ENCODE assay signal across 31 cellular contexts in the genomic region with DNA sequence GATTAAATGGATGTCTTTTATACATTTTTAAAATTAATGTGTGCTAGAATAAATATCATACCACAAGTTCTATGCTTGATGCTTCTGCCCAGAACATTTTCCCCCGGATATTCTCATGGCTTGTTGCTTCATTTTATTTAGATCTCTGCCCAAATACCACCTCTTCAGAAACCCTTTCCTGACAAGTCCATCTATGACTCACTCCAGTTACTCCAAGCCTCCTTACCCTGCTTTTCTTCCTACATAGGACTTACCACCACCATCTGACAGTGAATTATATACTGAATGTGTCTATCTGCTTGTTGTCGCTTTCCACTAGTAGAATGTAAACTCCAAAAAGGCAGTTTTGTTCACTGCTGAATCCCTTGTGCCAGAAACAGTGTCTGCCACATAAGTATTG. TPM values are rescaled to one million over a fixed set of nuclear protein-coding genes. Genes with fewer than 3 reads are reported as not detected.
A peak's percentile ranks its signal among the peaks of the same experiment; 100 is the strongest.
DNase-seq lines count a peak whose midpoint lies in the region; ATAC-seq, FAIRE-seq and TF ChIP-seq lines count a peak whose summit lies in the region.
"Had no signal": no experiment of that assay in that cellular context is flagged by ENCODE, and none has a peak within 500 bp of the region (broad histone marks: within the 10 kb centered on the region; RNA-seq: fewer than 3 reads in every experiment).

No MANE protein-coding gene starts in this region.

- no peak for ATAC-seq in GM19395 (IDR thresholded peaks at IDR 0.05; ENCODE audit: unreplicated experiment)
- ATAC-seq: activated naive CD4-positive, alpha-beta T cell treated with anti-CD3 and anti-CD28 coated beads, Interleukin-2, amount 50 U/mL, for 72 hours; naive thymus-derived CD8-positive, alpha-beta T cell had no signal

- no peak overlapping the region for H3K27ac ChIP-seq in astrocyte (ENCODE audit: low read depth, low read length)
- H3K27ac ChIP-seq in testis: no peak overlapping the region
- H3K27ac ChIP-seq: SJSA1, stomach, tibial nerve had no signal

- no peaks in the 10 kb centered on the region for H3K79me2 ChIP-seq in astrocyte (ENCODE audit: insufficient read depth, low read length)

- FAIRE-seq in astrocyte (lab: Jason Lieb, UNC): no peak
- FAIRE-seq: TTC549 had no signal

- H4K20me1 ChIP-seq in astrocyte (ENCODE audit: insufficient read depth, low read length): no peaks in the 10 kb centered on the region

- H3K36me3 ChIP-seq in astrocyte (ENCODE audit: insufficient read depth, low read length) (peaks cover 15% of the 10 kb centered on the region), testis (ENCODE audit: low read depth, missing control alignments) (no peaks in the 10 kb centered on the region)
- H3K36me3 ChIP-seq: BE2C, MG63 had no signal

- DNase-seq in AG09309 (ENCODE audit: low read depth) (peak; percentile 11), HFFc6 (no peak), astrocyte (ENCODE audit: low read depth) (peak; percentile 32), fibroblast of pulmonary artery (ENCODE audit: low read depth) (peak; percentile 36), KBM-7 (no peak), LoVo (ENCODE audit: low spot score) (no peak), testis (no peak)
- DNase-seq: activated CD4-positive, CD25-positive, alpha-beta regulatory T cell treated with anti-CD3 and anti-CD28 coated beads, Interleukin-2, amount 50 U/mL, for 72 hours; activated T-cell treated with anti-CD3 and anti-CD28 coated beads for 4 hours; aorta; BE2C; cerebellar nuclear complex; DMS153; GDM1; MG63; naive thymus-derived CD8-positive, alpha-beta T cell; NCI-H748 treated with DMSO at 0.1 percent for 48 hours; small intestine; stomach had no signal

- no peak overlapping the region for H2AFZ ChIP-seq in astrocyte (ENCODE audit: low read depth, low read length)

- H3K9ac ChIP-seq in astrocyte (ENCODE audit: low read length): no peak overlapping the region

- H3K27ac Mint-ChIP-seq in HFFc6 (0 out of 2 replicates have a peak overlapping the region, but pooled peaks have one; percentile 1), astrocyte (ENCODE audit: unreplicated experiment) (no peak overlapping the region)
- H3K27ac Mint-ChIP-seq: activated naive CD4-positive, alpha-beta T cell treated with anti-CD3 and anti-CD28 coated beads, Interleukin-2, amount 50 U/mL, for 72 hours; IgD-negative memory B cell had no signal

- H3K4me3 Mint-ChIP-seq in HFFc6 (no peak overlapping the region), astrocyte (ENCODE audit: unreplicated experiment) (no peak overlapping the region)
- H3K4me3 Mint-ChIP-seq: IgD-negative memory B cell; naive thymus-derived CD8-positive, alpha-beta T cell had no signal

- H3K4me2 ChIP-seq in astrocyte (ENCODE audit: low read length): no peak overlapping the region

- no peaks in the 10 kb centered on the region for H3K9me3 ChIP-seq in astrocyte (ENCODE audit: insufficient read depth, low read depth, low read length)
- no peaks in the 10 kb centered on the region for H3K9me3 ChIP-seq in testis
- H3K9me3 ChIP-seq: BE2C, MG63, SJSA1, stomach, tibial nerve had no signal

- H3K4me1 Mint-ChIP-seq in HFFc6 (ENCODE audit: low read depth) (no peaks in the 10 kb centered on the region), astrocyte (ENCODE audit: low read depth, unreplicated experiment) (peaks cover 6% of the 10 kb centered on the region)
- H3K4me1 Mint-ChIP-seq: IgD-negative memory B cell; naive thymus-derived CD8-positive, alpha-beta T cell had no signal

- TF ChIP-seq POLR2A in testis (IDR thresholded peaks at IDR 0.05): no peak

- H3K27me3 Mint-ChIP-seq in HFFc6 (ENCODE audit: insufficient read depth) (no peaks in the 10 kb centered on the region), astrocyte (ENCODE audit: low read depth, unreplicated experiment) (no peaks in the 10 kb centered on the region)
- H3K27me3 Mint-ChIP-seq: IgD-negative memory B cell; naive thymus-derived CD8-positive, alpha-beta T cell had no signal

- H3K36me3 Mint-ChIP-seq in HFFc6 (ENCODE audit: low read depth): peaks cover 4% of the 10 kb centered on the region
- peaks cover 10% of the 10 kb centered on the region for H3K36me3 Mint-ChIP-seq in astrocyte (ENCODE audit: low read depth, unreplicated experiment)
- H3K36me3 Mint-ChIP-seq: activated naive CD4-positive, alpha-beta T cell treated with anti-CD3 and anti-CD28 coated beads, Interleukin-2, amount 50 U/mL, for 72 hours had no signal

- intact Hi-C loops in testis (cut with DNase I; ENCODE audit: low total_unique reads): no loop called here

- in situ Hi-C loops in KBM-7 (cut with MboI; ENCODE audit: low pct_unique_long_range_greater_than_20kb, low sequenced_read_pairs): no loop called here

- H3K4me1 ChIP-seq in astrocyte (ENCODE audit: insufficient read depth, low read length) (no peaks in the 10 kb centered on the region), testis (no peaks in the 10 kb centered on the region)
- H3K4me1 ChIP-seq: BE2C, SJSA1, stomach, tibial nerve had no signal

- H3K27me3 ChIP-seq in astrocyte (ENCODE audit: insufficient read depth, low read length) (no peaks in the 10 kb centered on the region), testis (no peaks in the 10 kb centered on the region)
- H3K27me3 ChIP-seq: BE2C, MG63, SJSA1, stomach, tibial nerve had no signal

- H3K4me3 ChIP-seq in AG09309 (ENCODE audit: control insufficient read depth, low read depth, low read length) (no peak overlapping the region), astrocyte (ENCODE audit: insufficient read depth, low read depth, low read length) (no peak overlapping the region), fibroblast of pulmonary artery (replicated peaks; ENCODE audit: low read depth, low read length) (no peak overlapping the region), testis (no peak overlapping the region)
- H3K4me3 ChIP-seq: MG63, SJSA1, stomach, tibial nerve had no signal

- 82 to 90% methylated on average over 2 of the region's 2 CpGs for WGBS in testis, 2 donors

- H3K9me3 Mint-ChIP-seq in HFFc6: no peaks in the 10 kb centered on the region
- no peaks in the 10 kb centered on the region for H3K9me3 Mint-ChIP-seq in astrocyte (ENCODE audit: unreplicated experiment)
- H3K9me3 Mint-ChIP-seq: activated naive CD4-positive, alpha-beta T cell treated with anti-CD3 and anti-CD28 coated beads, Interleukin-2, amount 50 U/mL, for 72 hours; IgD-negative memory B cell; naive thymus-derived CD8-positive, alpha-beta T cell had no signal

- TF ChIP-seq CTCF in AG09309 (IDR thresholded peaks at IDR 0.05; ENCODE audit: control insufficient read depth, insufficient read depth, low read depth, low read length, missing control alignments) (no peak), HFFc6 (IDR thresholded peaks at IDR 0.05) (no peak), astrocyte (IDR thresholded peaks at IDR 0.05; ENCODE audit: insufficient read depth, low read depth, low read length) (no peak), fibroblast of pulmonary artery (IDR thresholded peaks at IDR 0.05; ENCODE audit: low read length, missing control alignments) (no peak), testis (IDR thresholded peaks at IDR 0.05) (no peak)

RNA-seq across cellular contexts. Expression of gene ERVW-1, which starts 19.1 kb away (rescaled TPM):
- not detected for total RNA-seq in HFFc6 (2021; fragmentation: NEBNext Ultra II Directional; extraction: Animal tissue kit (Norgen Biotek cat#: 25700))
- total RNA-seq in astrocyte (0.19 TPM in 1 of 2 replicates, not detected in the other), testis (10 to 100 TPM in 1 of 2 donors, 1 to 10 TPM in 1; 7.5 to 16.5 TPM)
- 17.5 TPM for polyA plus RNA-seq in testis (ENCODE audit: insufficient read depth, low read depth, low replicate concordance)
- total RNA-seq: aorta; endothelial cell of umbilical vein; kidney epithelial cell; lower leg skin; omental fat pad; RPMI7951; SJSA1; T-helper 1 cell treated with Interleukin-12 subunit alpha and Interleukin-12 subunit beta and Interleukin-4 antibody, amounts not matched to agents 30 ng/mL and 1 ng/mL, for 36 hours; tibial nerve had no signal
- polyA plus RNA-seq: aorta; endothelial cell of umbilical vein; naive thymus-derived CD8-positive, alpha-beta T cell; stomach had no signal

RNA-seq across cellular contexts. Expression of gene PEX1, which starts 31.4 kb away (rescaled TPM):
- total RNA-seq in HFFc6 (2021; fragmentation: NEBNext Ultra II Directional; extraction: Animal tissue kit (Norgen Biotek cat#: 25700)): 10 to 100 TPM in 1 of 6 experiments, 1 to 10 TPM in 5; 8.4 to 10.9 (median 9.0) TPM
- total RNA-seq in astrocyte: 6.5 and 7.1 TPM in 2 replicates
- total RNA-seq in testis: 10 to 100 TPM; 27.4 to 29.4 TPM
- 20.4 TPM for polyA plus RNA-seq in testis (ENCODE audit: insufficient read depth, low read depth, low replicate concordance)

RNA-seq across cellular contexts. Expression of gene RBM48, which starts 31.7 kb away (rescaled TPM):
- 1 to 10 TPM; 8.8 to 9.7 (median 9.4) TPM for total RNA-seq in HFFc6 (2021; fragmentation: NEBNext Ultra II Directional; extraction: Animal tissue kit (Norgen Biotek cat#: 25700))
- total RNA-seq in astrocyte (9.7 and 10.3 TPM in 2 replicates), testis (10 to 100 TPM; 20.5 to 22.5 TPM)
- polyA plus RNA-seq in testis (ENCODE audit: insufficient read depth, low read depth, low replicate concordance): 20.3 TPM

RNA-seq across cellular contexts. Expression of gene GATAD1, which starts 49.6 kb away (rescaled TPM):
- 10 to 100 TPM; 13.1 to 15.4 (median 13.8) TPM for total RNA-seq in HFFc6 (2021; fragmentation: NEBNext Ultra II Directional; extraction: Animal tissue kit (Norgen Biotek cat#: 25700))
- total RNA-seq in astrocyte (22.5 and 23.1 TPM in 2 replicates), testis (10 to 100 TPM; 65.5 to 71.7 TPM)
- 22.7 TPM for polyA plus RNA-seq in testis (ENCODE audit: insufficient read depth, low read depth, low replicate concordance)

Comparison
In these comparisons a context has a peak if more than half of its experiments do, and no peak if none do; other contexts are left out.
1. DNase-seq: peak in AG09309 (single experiment), astrocyte (single experiment) and fibroblast of pulmonary artery (single experiment); none in HFFc6 (single experiment), KBM-7 (single experiment), LoVo (single experiment) and testis (single experiment).